ENCODE assay signal across 14 cellular contexts in the genomic region with DNA sequence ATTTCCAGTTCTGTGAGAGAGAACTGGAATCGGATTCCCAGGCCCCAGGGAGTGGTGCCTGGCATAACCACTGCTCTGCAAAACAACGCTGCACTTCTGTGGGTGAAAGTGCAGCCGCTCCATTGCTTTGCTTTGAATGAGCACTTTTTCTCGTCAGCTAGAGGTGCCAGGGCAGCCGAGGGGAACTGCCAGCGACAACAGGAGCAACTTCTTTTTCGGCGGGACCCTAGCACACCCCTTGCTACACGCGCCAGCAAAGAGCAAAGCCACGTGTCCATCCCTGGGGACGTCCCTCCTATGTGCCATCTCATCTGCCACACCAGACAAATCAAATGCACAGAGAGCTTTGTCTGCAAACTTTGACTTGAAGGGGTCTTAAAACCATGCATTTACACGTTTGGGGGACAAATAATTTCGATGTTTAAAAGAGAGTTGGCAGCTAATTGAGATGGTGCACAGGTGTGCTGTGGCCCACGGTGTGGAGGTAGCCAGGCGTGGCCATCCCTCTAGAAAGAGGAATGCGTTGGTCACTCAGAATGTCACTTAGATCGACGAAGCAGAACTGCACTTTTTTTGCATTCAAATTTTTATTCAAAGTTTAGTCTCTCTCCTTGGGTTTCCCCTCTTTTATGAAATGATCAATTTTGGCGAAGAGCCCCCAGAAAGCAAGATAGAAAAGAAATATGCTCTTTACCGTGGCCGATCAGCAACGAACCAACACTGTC.
DNase-seq lines count a peak whose midpoint lies in the region; ATAC-seq and TF ChIP-seq lines count a peak whose summit lies in the region.
"Had no signal": no experiment of that assay in that cellular context is flagged by ENCODE, and none has a peak within 500 bp of the region (broad histone marks: within the 10 kb centered on the region; RNA-seq: fewer than 3 reads in every experiment).

No MANE protein-coding gene starts in this region.

- TF ChIP-seq POLR2A in spleen (IDR thresholded peaks at IDR 0.05), result no peak

- H3K9me3 Mint-ChIP-seq in T-cell, result no peaks in the 10 kb centered on the region
- H3K9me3 Mint-ChIP-seq: natural killer cell had no signal

- peak overlapping the region in 6 of 8 donors; percentile 19 to 70 (median 52) for H3K27ac ChIP-seq in spleen

- peaks cover 0 to 11% (median 0%) of the 10 kb centered on the region in 6 donors for H3K36me3 ChIP-seq in spleen

- no peak for TF ChIP-seq CTCF in spleen (IDR thresholded peaks at IDR 0.05 in 8 of 11, conservative IDR thresholded peaks at IDR 0.05 in 3 of 11)
- TF ChIP-seq CTCF in foreskin fibroblast (IDR thresholded peaks at IDR 0.05; ENCODE audit: low read depth, low read length), result no peak

- POLR2A ChIA-PET in T-cell (lab: Charles Lee), result no interaction called here

- 70 to 84% (median 74%) methylated on average over 23 of the region's 23 CpGs for WGBS in spleen, 5 donors

- H3K36me3 Mint-ChIP-seq in T-cell, result peaks cover 6% of the 10 kb centered on the region

- no peaks in the 10 kb centered on the region for H3K27me3 ChIP-seq in spleen (replicated peaks in 1 of 7)

- intact Hi-C loops in spleen (cut with DNase I; ENCODE audit: low total_unique reads), result loop anchor here (5.0 kb wide), 1 partner anchor 59 kb away; no protein-coding TSS in a partner anchor

- no peak for TF ChIP-seq RAD21 in Ishikawa (IDR thresholded peaks at IDR 0.05; ENCODE audit: low read depth)

- peaks cover 0 to 51% (median 17%) of the 10 kb centered on the region in 6 donors for H3K4me1 ChIP-seq in spleen

- peak overlapping the region in 1 of 8 donors; percentile 38 for H3K4me3 ChIP-seq in spleen
- H3K4me3 ChIP-seq in foreskin fibroblast (ENCODE audit: low read depth in 1 of 2, low read length in 2 of 2), result no peak overlapping the region

- no peaks in the 10 kb centered on the region for H3K9me3 ChIP-seq in spleen

- DNase-seq in spleen (peak; percentile 79), foreskin fibroblast (no peak), T-cell (no peak)
- no peak for DNase-seq in activated effector memory CD4-positive, alpha-beta T cell treated with anti-CD3 and anti-CD28 coated beads, Interleukin-2, amount 50 U/mL, for 16 hours
- DNase-seq in stimulated activated naive CD4-positive, alpha-beta T cell (lab: John Stamatoyannopoulos, UW), result no peak
- DNase-seq: activated T-cell treated with anti-CD3 and anti-CD28 coated beads, Interleukin-2, amount 50 U/mL, for 1 hour; H7; natural killer cell; NCI-H146; Right ventricle myocardium superior; stimulated activated CD4-positive, alpha-beta T cell treated with anti-CD3 and anti-CD28 coated beads, Interleukin-4, amount 100 ng/mL, for 1 hour had no signal

- ATAC-seq in GM19025 (IDR thresholded peaks at IDR 0.05; ENCODE audit: low read depth, unreplicated experiment), result peak; percentile 27
- peak; percentile 34 for ATAC-seq in HG02763 (IDR thresholded peaks at IDR 0.05; ENCODE audit: unreplicated experiment)
- ATAC-seq in T-cell (replicated peaks in 1 of 4), result no peak
- ATAC-seq: natural killer cell had no signal

- no peaks in the 10 kb centered on the region for H3K27me3 Mint-ChIP-seq in T-cell

- peaks cover 8 to 11% (median 8%) of the 10 kb centered on the region in 3 donors for H3K4me1 Mint-ChIP-seq in T-cell

- H3K4me3 Mint-ChIP-seq in T-cell, result no peak overlapping the region
- H3K4me3 Mint-ChIP-seq: natural killer cell had no signal

- TF ChIP-seq EP300 in Ishikawa (IDR thresholded peaks at IDR 0.05; ENCODE audit: borderline replicate concordance), result no peak; the same call in 1 of the 2 replicates

- CTCF ChIA-PET in T-cell (lab: Charles Lee), result interaction anchor here in 1 of 2 donors (0.6 kb wide), 2 partner anchors 179 to 749 kb away, joined by 3 to 7 read pairs; no protein-coding TSS in a partner anchor

- H3K27ac Mint-ChIP-seq in T-cell, result no peak overlapping the region
- H3K27ac Mint-ChIP-seq: natural killer cell had no signal

TF ChIP-seq in Ishikawa, 13 proteins besides CTCF, POLR2A, EP300 and RAD21:
- TF ChIP-seq, protein P1, sequence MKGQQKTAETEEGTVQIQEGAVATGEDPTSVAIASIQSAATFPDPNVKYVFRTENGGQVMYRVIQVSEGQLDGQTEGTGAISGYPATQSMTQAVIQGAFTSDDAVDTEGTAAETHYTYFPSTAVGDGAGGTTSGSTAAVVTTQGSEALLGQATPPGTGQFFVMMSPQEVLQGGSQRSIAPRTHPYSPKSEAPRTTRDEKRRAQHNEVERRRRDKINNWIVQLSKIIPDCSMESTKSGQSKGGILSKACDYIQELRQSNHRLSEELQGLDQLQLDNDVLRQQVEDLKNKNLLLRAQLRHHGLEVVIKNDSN (IDR thresholded peaks at IDR 0.05), result peak; percentile 37; the same call in 1 of the 2 replicates
- no peak for TF ChIP-seq ZBTB7A (IDR thresholded peaks at IDR 0.05; ENCODE audit: low read depth)
- peak; percentile 55 for TF ChIP-seq NFIC (IDR thresholded peaks at IDR 0.05)
- TF ChIP-seq TAF1 (IDR thresholded peaks at IDR 0.05; ENCODE audit: low read depth), result 0 out of 2 replicates have a peak, but pooled peaks have one; percentile 20
- TF ChIP-seq, protein P2, sequence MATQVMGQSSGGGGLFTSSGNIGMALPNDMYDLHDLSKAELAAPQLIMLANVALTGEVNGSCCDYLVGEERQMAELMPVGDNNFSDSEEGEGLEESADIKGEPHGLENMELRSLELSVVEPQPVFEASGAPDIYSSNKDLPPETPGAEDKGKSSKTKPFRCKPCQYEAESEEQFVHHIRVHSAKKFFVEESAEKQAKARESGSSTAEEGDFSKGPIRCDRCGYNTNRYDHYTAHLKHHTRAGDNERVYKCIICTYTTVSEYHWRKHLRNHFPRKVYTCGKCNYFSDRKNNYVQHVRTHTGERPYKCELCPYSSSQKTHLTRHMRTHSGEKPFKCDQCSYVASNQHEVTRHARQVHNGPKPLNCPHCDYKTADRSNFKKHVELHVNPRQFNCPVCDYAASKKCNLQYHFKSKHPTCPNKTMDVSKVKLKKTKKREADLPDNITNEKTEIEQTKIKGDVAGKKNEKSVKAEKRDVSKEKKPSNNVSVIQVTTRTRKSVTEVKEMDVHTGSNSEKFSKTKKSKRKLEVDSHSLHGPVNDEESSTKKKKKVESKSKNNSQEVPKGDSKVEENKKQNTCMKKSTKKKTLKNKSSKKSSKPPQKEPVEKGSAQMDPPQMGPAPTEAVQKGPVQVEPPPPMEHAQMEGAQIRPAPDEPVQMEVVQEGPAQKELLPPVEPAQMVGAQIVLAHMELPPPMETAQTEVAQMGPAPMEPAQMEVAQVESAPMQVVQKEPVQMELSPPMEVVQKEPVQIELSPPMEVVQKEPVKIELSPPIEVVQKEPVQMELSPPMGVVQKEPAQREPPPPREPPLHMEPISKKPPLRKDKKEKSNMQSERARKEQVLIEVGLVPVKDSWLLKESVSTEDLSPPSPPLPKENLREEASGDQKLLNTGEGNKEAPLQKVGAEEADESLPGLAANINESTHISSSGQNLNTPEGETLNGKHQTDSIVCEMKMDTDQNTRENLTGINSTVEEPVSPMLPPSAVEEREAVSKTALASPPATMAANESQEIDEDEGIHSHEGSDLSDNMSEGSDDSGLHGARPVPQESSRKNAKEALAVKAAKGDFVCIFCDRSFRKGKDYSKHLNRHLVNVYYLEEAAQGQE (IDR thresholded peaks at IDR 0.05; ENCODE audit: low read depth), result no peak
- TF ChIP-seq FOXM1 (IDR thresholded peaks at IDR 0.05; ENCODE audit: borderline replicate concordance, low read depth), result 0 out of 2 replicates have a peak, but pooled peaks have one; percentile 20
- peak; percentile 75 for TF ChIP-seq TEAD4 (IDR thresholded peaks at IDR 0.05)
- TF ChIP-seq CREB1 (IDR thresholded peaks at IDR 0.05; ENCODE audit: low read depth), result no peak
- no peak for TF ChIP-seq CEBPB (IDR thresholded peaks at IDR 0.05)
- TF ChIP-seq MAX (IDR thresholded peaks at IDR 0.05), result peak; percentile 56
- TF ChIP-seq TCF12 (IDR thresholded peaks at IDR 0.05; ENCODE audit: low read depth), result peak; percentile 85

Comparison
In these comparisons a context has a peak if more than half of its experiments do, and no peak if none do; other contexts are left out.
1. ATAC-seq: peak in GM19025 (single experiment) and HG02763 (single experiment); none in T-cell (0 of 4).